ENCODE assay signal across 21 cellular contexts in genomic region chr3:195872800-195873199, GRCh38. TPM values are rescaled to one million over a fixed set of nuclear protein-coding genes. Genes with fewer than 3 reads are reported as not detected.
DNase-seq lines count a peak whose midpoint lies in the region; ATAC-seq and TF ChIP-seq lines count a peak whose summit lies in the region.
"Had no signal": no experiment of that assay in that cellular context is flagged by ENCODE, and none has a peak within 500 bp of the region (broad histone marks: within the 10 kb centered on the region; RNA-seq: fewer than 3 reads in every experiment).

No MANE protein-coding gene starts in this region.

- no peak for ATAC-seq in left ventricle myocardium superior
- ATAC-seq in left cardiac atrium: no peak
- ATAC-seq in GM18858 (IDR thresholded peaks at IDR 0.05; ENCODE audit: unreplicated experiment): no peak
- ATAC-seq in HG03469 (IDR thresholded peaks at IDR 0.05; ENCODE audit: unreplicated experiment): no peak
- ATAC-seq in HG02588 (IDR thresholded peaks at IDR 0.05; ENCODE audit: unreplicated experiment): no peak

- H3K4me3 ChIP-seq in osteoblast (ENCODE audit: insufficient read depth, low read length): no peak overlapping the region
- H3K4me3 ChIP-seq: SJCRH30 had no signal

- no peak overlapping the region for H2AFZ ChIP-seq in osteoblast (ENCODE audit: low read length)

- H3K36me3 ChIP-seq in osteoblast (ENCODE audit: insufficient read depth, low read length): peaks cover 3% of the 10 kb centered on the region

- no peak overlapping the region for H3K4me2 ChIP-seq in osteoblast (ENCODE audit: insufficient read depth, low read length)

- peaks cover 21% of the 10 kb centered on the region for H4K20me1 ChIP-seq in osteoblast (ENCODE audit: insufficient read depth, low read length)

- DNase-seq in left ventricle myocardium superior (peak; percentile 16), left cardiac atrium (no peak), caudate nucleus (lab: John Stamatoyannopoulos, UW) (no peak), osteoblast (ENCODE audit: insufficient read length, low spot score, missing footprints) (peak; percentile 71), anterior cingulate cortex (lab: John Stamatoyannopoulos, UW) (no peak)
- DNase-seq: 8988T; BE2C; Calu3; CD4-positive, alpha-beta memory T cell; DMS53; KBM-7; NCI-H1417 treated with DMSO at 0.1 percent for 48 hours; NCI-H1930; NCI-H2171; NCI-H446; NCI-H69; NK-92 treated with Interleukin-12 subunit alpha and Interleukin-12 subunit beta, amount 100 ng/mL, for 24 hours; SJCRH30 had no signal

- no peaks in the 10 kb centered on the region for H3K27me3 ChIP-seq in osteoblast (ENCODE audit: insufficient read depth, low read length)
- H3K27me3 ChIP-seq: BE2C, SJCRH30 had no signal

- peaks cover 3% of the 10 kb centered on the region for H3K4me1 ChIP-seq in osteoblast (ENCODE audit: insufficient read depth, low read length)

- H3K79me2 ChIP-seq in osteoblast (ENCODE audit: insufficient read depth, low read length): peaks cover 7% of the 10 kb centered on the region

- peak overlapping the region; percentile 92 for H3K27ac ChIP-seq in caudate nucleus (ENCODE audit: low read depth, low read length)
- H3K27ac ChIP-seq in osteoblast (ENCODE audit: low read depth, low read length): no peak overlapping the region
- H3K27ac ChIP-seq: SJCRH30 had no signal

- intact Hi-C loops in left ventricle myocardium superior (cut with micrococcal nuclease): no loop called here
- intact Hi-C loops in left cardiac atrium (cut with DNase I): no loop called here

- no peaks in the 10 kb centered on the region for H3K9me3 ChIP-seq in osteoblast (ENCODE audit: low read depth, low read length)
- H3K9me3 ChIP-seq: BE2C, SJCRH30 had no signal

- no peak for TF ChIP-seq CTCF in osteoblast (IDR thresholded peaks at IDR 0.05; ENCODE audit: extremely low read depth, low read depth, low read length)

RNA-seq across cellular contexts. Expression of gene TNK2, which starts 35.6 kb away (rescaled TPM):
- total RNA-seq in left ventricle myocardium superior (28.9 TPM), left cardiac atrium (10 to 100 TPM; 47.6 to 50.4 TPM), osteoblast (10.6 and 11.6 TPM in 2 replicates)

Comparison
In these comparisons a context has a peak if more than half of its experiments do, and no peak if none do; other contexts are left out.
1. DNase-seq: peak in left ventricle myocardium superior (single experiment) and osteoblast (single experiment); none in left cardiac atrium (single experiment), caudate nucleus (0 of 61) and anterior cingulate cortex (0 of 58).